ENCODE assay signal across 8 cellular contexts in genomic region chr4:10015140-10015753, GRCh38. TPM values are rescaled to one million over a fixed set of nuclear protein-coding genes. Genes with fewer than 3 reads are reported as not detected.
A peak's percentile ranks its signal among the peaks of the same experiment; 100 is the strongest.
DNase-seq lines count a peak whose midpoint lies in the region; TF ChIP-seq lines count a peak whose summit lies in the region.

No MANE protein-coding gene starts in this region.

- H3K36me3 ChIP-seq in NT2/D1 (ENCODE audit: insufficient read depth, insufficient read length, low read length) = no peaks in the 10 kb centered on the region
- H3K36me3 ChIP-seq in CD8-positive, alpha-beta memory T cell (ENCODE audit: insufficient read depth, low read length) = no peaks in the 10 kb centered on the region

- peaks cover 10 to 27% (median 21%) of the 10 kb centered on the region in 3 donors for H3K4me1 Mint-ChIP-seq in CD8-positive, alpha-beta memory T cell

- peaks cover 4% of the 10 kb centered on the region for H3K4me1 ChIP-seq in NT2/D1 (ENCODE audit: insufficient read depth, insufficient read length)
- H3K4me1 ChIP-seq in CD8-positive, alpha-beta memory T cell (ENCODE audit: insufficient read depth, low read length) = peaks cover 15% of the 10 kb centered on the region

- TF ChIP-seq CTCF in epithelial cell of esophagus (IDR thresholded peaks at IDR 0.05; ENCODE audit: insufficient read depth, low read depth, low read length, missing control alignments) = peak; percentile 79

- no peak overlapping the region for H3K27ac ChIP-seq in CD8-positive, alpha-beta memory T cell (ENCODE audit: low read depth, low read length)

- peaks cover 11% of the 10 kb centered on the region for H3K27me3 ChIP-seq in NT2/D1 (ENCODE audit: insufficient read depth, insufficient read length)
- no peaks in the 10 kb centered on the region for H3K27me3 ChIP-seq in CD8-positive, alpha-beta memory T cell (ENCODE audit: insufficient read depth, low read length, poor library complexity, severe bottlenecking)

- H3K9me3 ChIP-seq in NT2/D1 (ENCODE audit: insufficient read depth, low read length) = no peaks in the 10 kb centered on the region
- no peaks in the 10 kb centered on the region for H3K9me3 ChIP-seq in CD8-positive, alpha-beta memory T cell (ENCODE audit: low read length)

- H3K36me3 Mint-ChIP-seq in CD8-positive, alpha-beta memory T cell = no peaks in the 10 kb centered on the region

- POLR2A ChIA-PET in CD8-positive, alpha-beta memory T cell (lab: Charles Lee) = no interaction called here

- CTCF ChIA-PET in CD8-positive, alpha-beta memory T cell (lab: Charles Lee) = no interaction called here

- intact Hi-C loops in posterior cingulate gyrus (cut with DNase I) = loop anchor here (5.0 kb wide), 1 partner anchor 102 kb away; the partner anchor contains the start of gene WDR1

- no peak overlapping the region for H3K4me3 Mint-ChIP-seq in CD8-positive, alpha-beta memory T cell

- H3K9me3 Mint-ChIP-seq in CD8-positive, alpha-beta memory T cell = peaks cover 0 to 2% (median 0%) of the 10 kb centered on the region in 5 donors

- peak; percentile 16 to 30 for DNase-seq in NOMO-1 (lab: John Stamatoyannopoulos, UW; ENCODE audit: unreplicated experiment in 2 of 2)
- no peak for DNase-seq in NOMO-1 treated with dmso at 0.1 percent for 144 hours (lab: John Stamatoyannopoulos, UW; ENCODE audit: unreplicated experiment)
- DNase-seq in HK-2 (ENCODE audit: unreplicated experiment) = peak; percentile 56
- peak; percentile 59 for DNase-seq in NT2/D1 (ENCODE audit: low read depth, low spot score)
- peak; percentile 61 for DNase-seq in epithelial cell of esophagus (ENCODE audit: low read depth)
- DNase-seq in posterior cingulate gyrus = peak in 7 of 10 donors; percentile 33 to 93 (median 65)
- no peak for DNase-seq in CD8-positive, alpha-beta memory T cell
- no peak for DNase-seq in effector CD8-positive, alpha-beta T cell (lab: John Stamatoyannopoulos, UW)

- peaks cover 0 to 10% of the 10 kb centered on the region in 2 donors for H3K27me3 Mint-ChIP-seq in CD8-positive, alpha-beta memory T cell

- H3K4me3 ChIP-seq in NT2/D1 (ENCODE audit: insufficient read length, low read depth) (no peak overlapping the region), epithelial cell of esophagus (ENCODE audit: low read length) (no peak overlapping the region)
- H3K4me3 ChIP-seq in CD8-positive, alpha-beta memory T cell (ENCODE audit: low read length) = no peak overlapping the region

- H3K27ac Mint-ChIP-seq in CD8-positive, alpha-beta memory T cell = peak overlapping the region in 1 of 8 donors; percentile 39

- no peak overlapping the region for H3K9ac ChIP-seq in NT2/D1 (ENCODE audit: insufficient read length, low read depth)

RNA-seq across cellular contexts. Expression of gene SLC2A9, which starts 6.0 kb away (rescaled TPM):
- total RNA-seq in CD8-positive, alpha-beta memory T cell = 1 to 10 TPM; 3.0 to 3.1 TPM
- 1.8 TPM for polyA plus RNA-seq in CD8-positive, alpha-beta memory T cell

Comparison
In these comparisons a context has a peak if more than half of its experiments do, and no peak if none do; other contexts are left out.
1. DNase-seq: peak in NOMO-1 (2 of 2), HK-2 (single experiment), NT2/D1 (single experiment), epithelial cell of esophagus (single experiment) and posterior cingulate gyrus (7 of 10); none in NOMO-1 treated with dmso at 0.1 percent for 144 hours (single experiment), CD8-positive, alpha-beta memory T cell (0 of 5) and effector CD8-positive, alpha-beta T cell (single experiment).